2 cellular contexts compared by ENCODE assay signal in the genomic region with DNA sequence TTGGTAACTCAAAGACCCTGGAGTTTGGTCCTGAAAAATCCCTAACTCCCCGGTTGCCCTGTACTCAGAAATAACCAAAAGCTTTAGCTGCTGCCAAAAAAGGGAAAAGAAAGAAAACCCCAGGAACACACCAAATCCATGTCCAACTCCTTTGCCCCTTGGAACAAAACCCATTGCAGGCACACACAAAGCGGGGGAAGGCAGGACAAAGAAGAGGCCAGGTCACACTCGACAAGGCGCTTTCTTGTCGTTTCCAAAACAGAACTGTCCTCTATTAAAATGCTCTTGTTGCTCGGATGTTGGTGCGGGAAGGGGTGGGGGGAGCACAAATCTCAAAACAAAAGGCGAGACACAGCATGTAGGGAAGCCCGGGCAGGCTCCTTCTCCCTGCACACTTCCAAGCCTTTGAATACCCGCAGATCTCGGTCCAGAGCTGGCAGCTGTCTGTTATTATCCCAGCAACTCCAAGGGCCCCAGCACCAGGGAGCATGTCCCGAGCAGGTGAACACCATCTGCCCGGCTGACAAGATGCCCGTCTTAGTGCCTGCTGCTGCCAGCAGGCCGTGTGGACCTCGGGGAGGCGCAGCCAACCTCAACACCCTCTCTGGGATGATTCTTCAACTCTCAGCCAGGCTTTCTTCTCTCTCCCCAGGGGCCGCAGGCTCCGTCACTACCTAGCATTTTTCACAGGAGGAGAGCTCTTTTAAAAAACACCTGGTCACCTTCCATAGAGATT.
TF ChIP-seq lines count a peak whose summit lies in the region.

No MANE protein-coding gene starts in this region.

TF ChIP-seq in IMR-90, 13 proteins besides CTCF, POLR2A, EP300 and RAD21 (continued from another document):
- TF ChIP-seq, protein P1, sequence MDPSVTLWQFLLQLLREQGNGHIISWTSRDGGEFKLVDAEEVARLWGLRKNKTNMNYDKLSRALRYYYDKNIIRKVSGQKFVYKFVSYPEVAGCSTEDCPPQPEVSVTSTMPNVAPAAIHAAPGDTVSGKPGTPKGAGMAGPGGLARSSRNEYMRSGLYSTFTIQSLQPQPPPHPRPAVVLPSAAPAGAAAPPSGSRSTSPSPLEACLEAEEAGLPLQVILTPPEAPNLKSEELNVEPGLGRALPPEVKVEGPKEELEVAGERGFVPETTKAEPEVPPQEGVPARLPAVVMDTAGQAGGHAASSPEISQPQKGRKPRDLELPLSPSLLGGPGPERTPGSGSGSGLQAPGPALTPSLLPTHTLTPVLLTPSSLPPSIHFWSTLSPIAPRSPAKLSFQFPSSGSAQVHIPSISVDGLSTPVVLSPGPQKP (IDR thresholded peaks at IDR 0.05; ENCODE audit: borderline replicate concordance, low read depth, low read length): no peak
- TF ChIP-seq RFX5 (IDR thresholded peaks at IDR 0.05; ENCODE audit: low read depth, low read length) (no peak), CHD1 (IDR thresholded peaks at IDR 0.05; ENCODE audit: low read depth, low read length) (no peak), MAFK (IDR thresholded peaks at IDR 0.05; ENCODE audit: low read depth, low read length) (no peak)

TF ChIP-seq in SK-N-SH treated with all-trans-retinoic acid at 6 μM for 48 hours, 23 proteins besides CTCF, POLR2A, EP300 and RAD21 (continued from another document):
- no peak for TF ChIP-seq PPARA (CRISPR knock-in tag; IDR thresholded peaks at IDR 0.05; ENCODE audit: borderline replicate concordance)
- TF ChIP-seq RARB (CRISPR knock-in tag; IDR thresholded peaks at IDR 0.05): no peak
- TF ChIP-seq ESRRG (CRISPR knock-in tag; IDR thresholded peaks at IDR 0.05): no peak
- TF ChIP-seq, protein P2, sequence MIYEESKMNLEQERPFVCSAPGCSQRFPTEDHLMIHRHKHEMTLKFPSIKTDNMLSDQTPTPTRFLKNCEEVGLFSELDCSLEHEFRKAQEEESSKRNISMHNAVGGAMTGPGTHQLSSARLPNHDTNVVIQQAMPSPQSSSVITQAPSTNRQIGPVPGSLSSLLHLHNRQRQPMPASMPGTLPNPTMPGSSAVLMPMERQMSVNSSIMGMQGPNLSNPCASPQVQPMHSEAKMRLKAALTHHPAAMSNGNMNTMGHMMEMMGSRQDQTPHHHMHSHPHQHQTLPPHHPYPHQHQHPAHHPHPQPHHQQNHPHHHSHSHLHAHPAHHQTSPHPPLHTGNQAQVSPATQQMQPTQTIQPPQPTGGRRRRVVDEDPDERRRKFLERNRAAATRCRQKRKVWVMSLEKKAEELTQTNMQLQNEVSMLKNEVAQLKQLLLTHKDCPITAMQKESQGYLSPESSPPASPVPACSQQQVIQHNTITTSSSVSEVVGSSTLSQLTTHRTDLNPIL (CRISPR knock-in tag; IDR thresholded peaks at IDR 0.05; ENCODE audit: low read depth): no peak
